ENCODE assay signal across 29 cellular contexts in genomic region chr3:54642147-54642546, GRCh38.
"Had no signal": no experiment of that assay in that cellular context is flagged by ENCODE, and none has a peak within 500 bp of the region (broad histone marks: within the 10 kb centered on the region; RNA-seq: fewer than 3 reads in every experiment).

No MANE protein-coding gene starts in this region.

- H3K36me3 ChIP-seq: adrenal gland, ascending aorta, brain microvascular endothelial cell, colonic mucosa, pancreas, right atrium auricular region, thoracic aorta, upper lobe of left lung had no signal

- H3K4me1 Mint-ChIP-seq: activated T-helper 17 cell treated with anti-CD3 and anti-CD28 coated beads, Interleukin-2, amount 50 U/mL, for 72 hours; central memory CD8-positive, alpha-beta T cell; T-cell had no signal

- H3K27me3 ChIP-seq: adrenal gland, ascending aorta, brain microvascular endothelial cell, colonic mucosa, dorsolateral prefrontal cortex, pancreas, right atrium auricular region, upper lobe of left lung had no signal

- H3K4me1 ChIP-seq: adrenal gland, ascending aorta, colonic mucosa, pancreas, psoas muscle, right atrium auricular region, upper lobe of left lung had no signal

- H3K27ac Mint-ChIP-seq: activated naive CD8-positive, alpha-beta T cell; activated T-helper 17 cell treated with anti-CD3 and anti-CD28 coated beads, Interleukin-2, amount 50 U/mL, for 72 hours; effector memory CD8-positive, alpha-beta T cell; nephron progenitor cell; T-cell; T-helper 2 cell treated with Interferon-gamma antibody and Interleukin-4, amounts not matched to agents 5 μg/mL and 100 μg/mL, for 36 hours had no signal

- H3K4me3 ChIP-seq: adrenal gland, ascending aorta, colonic mucosa, dorsolateral prefrontal cortex, mucosa of descending colon, pancreas, psoas muscle, right atrium auricular region, thoracic aorta, upper lobe of left lung had no signal

- H3K9me3 Mint-ChIP-seq: T-helper 2 cell treated with Interferon-gamma antibody and Interleukin-4, amounts not matched to agents 5 μg/mL and 100 μg/mL, for 36 hours had no signal

- DNase-seq: activated CD4-positive, alpha-beta T cell treated with anti-CD3 and anti-CD28 coated beads for 1 hour; activated CD4-positive, alpha-beta T cell treated with anti-CD3 and anti-CD28 coated beads, Interleukin-2, amount 50 U/mL, for 1 hour; activated naive CD4-positive, alpha-beta T cell; activated T-cell treated with anti-CD3 and anti-CD28 coated beads, Interleukin-2, amount 50 U/mL, for 1 hour; adrenal gland; brain microvascular endothelial cell; colonic mucosa; dorsolateral prefrontal cortex; effector memory CD8-positive, alpha-beta T cell; foreskin fibroblast; islet precursor cell; left cardiac atrium; mesenchymal stem cell; mucosa of descending colon; nephron progenitor cell; pancreas; psoas muscle; stimulated activated CD4-positive, alpha-beta T cell treated with anti-CD3 and anti-CD28 coated beads, Interleukin-4, amount 100 ng/mL, for 24 hours; stimulated activated naive CD4-positive, alpha-beta T cell treated with Interleukin-2 at 50 U/mL for 16 hours; T-cell; upper lobe of left lung had no signal

- H3K27ac ChIP-seq: adrenal gland, ascending aorta, brain microvascular endothelial cell, colonic mucosa, dorsolateral prefrontal cortex, pancreas, psoas muscle, right atrium auricular region, thoracic aorta, upper lobe of left lung, VCaP had no signal

- H3K4me3 Mint-ChIP-seq: activated naive CD8-positive, alpha-beta T cell; activated T-helper 17 cell treated with anti-CD3 and anti-CD28 coated beads, Interleukin-2, amount 50 U/mL, for 72 hours; central memory CD8-positive, alpha-beta T cell; effector memory CD8-positive, alpha-beta T cell; nephron progenitor cell; T-cell; T-helper 2 cell treated with Interferon-gamma antibody and Interleukin-4, amounts not matched to agents 5 μg/mL and 100 μg/mL, for 36 hours had no signal

- H3K36me3 Mint-ChIP-seq: activated naive CD8-positive, alpha-beta T cell; T-cell had no signal

- H3K27me3 Mint-ChIP-seq: central memory CD8-positive, alpha-beta T cell had no signal

- ATAC-seq: activated T-helper 17 cell treated with anti-CD3 and anti-CD28 coated beads, Interleukin-2, amount 50 U/mL, for 72 hours; effector memory CD8-positive, alpha-beta T cell; left cardiac atrium; mucosa of descending colon; pancreas; psoas muscle; T-cell had no signal

- H3K9me3 ChIP-seq: adrenal gland, ascending aorta, colonic mucosa, mucosa of descending colon, pancreas, psoas muscle, thoracic aorta, upper lobe of left lung had no signal
